ENCODE assay signal across 8 cellular contexts in the genomic region with DNA sequence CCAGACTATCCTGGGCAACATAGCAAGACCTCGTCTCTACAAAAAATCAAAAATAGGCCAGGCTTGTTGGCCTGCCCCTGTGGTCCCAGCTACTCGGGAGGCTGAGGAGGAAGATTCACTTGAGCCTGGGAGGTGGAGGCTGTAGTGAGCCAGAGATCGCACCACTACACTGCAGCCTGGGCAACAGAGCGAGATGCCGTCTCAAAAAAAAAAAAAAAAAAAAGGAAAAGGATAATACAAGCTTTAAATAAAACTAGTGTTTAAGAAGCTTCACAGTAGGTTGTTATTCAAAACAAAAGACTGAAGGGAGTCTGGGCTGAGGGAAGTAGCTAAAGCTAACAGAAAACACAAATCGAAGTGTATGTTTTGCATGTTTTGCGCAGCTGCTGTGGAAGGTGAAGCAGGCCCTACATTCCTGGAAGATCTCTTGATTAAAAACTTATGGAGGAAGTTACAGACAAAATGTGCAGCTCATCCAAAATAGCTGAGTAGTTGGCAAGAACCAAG. TPM values are rescaled to one million over a fixed set of nuclear protein-coding genes. Genes with fewer than 3 reads are reported as not detected.
DNase-seq lines count a peak whose midpoint lies in the region; TF ChIP-seq lines count a peak whose summit lies in the region.

No MANE protein-coding gene starts in this region.

- DNase-seq in EL (peak; percentile 36), HFF-Myc (ENCODE audit: extremely low read depth, low read depth) (peak; percentile 50), WERI-Rb-1 (no peak), globus pallidus (ENCODE audit: low spot score) (peak; percentile 13), posterior vena cava (ENCODE audit: low spot score) (no peak), 8988T (no peak), mesenteric fat pad (ENCODE audit: low spot score) (no peak)

- H3K27me3 ChIP-seq in WERI-Rb-1 (ENCODE audit: insufficient read depth, low read depth, severe bottlenecking), result no peaks in the 10 kb centered on the region
- H3K27me3 ChIP-seq in skeletal muscle satellite cell (ENCODE audit: control insufficient read depth, insufficient read depth, low read length), result no peaks in the 10 kb centered on the region

- H3K9me3 ChIP-seq in WERI-Rb-1 (ENCODE audit: severe bottlenecking) (no peaks in the 10 kb centered on the region), skeletal muscle satellite cell (replicated peaks; ENCODE audit: low read length) (no peaks in the 10 kb centered on the region)

- intact Hi-C loops in posterior vena cava (cut with DNase I), result no loop called here

- peaks cover 8% of the 10 kb centered on the region for H3K4me1 ChIP-seq in skeletal muscle satellite cell (ENCODE audit: control insufficient read depth, insufficient read depth, low read length)

- no peak for TF ChIP-seq CTCF in HFF-Myc (IDR thresholded peaks at IDR 0.05; ENCODE audit: low read depth, low read length, missing control alignments)
- no peak for TF ChIP-seq CTCF in WERI-Rb-1 (IDR thresholded peaks at IDR 0.05; ENCODE audit: low read depth, low read length)

- peak overlapping the region; percentile 97 for H3K9ac ChIP-seq in skeletal muscle satellite cell (ENCODE audit: low read depth, low read length)

- peak overlapping the region; percentile 83 for H3K4me3 ChIP-seq in HFF-Myc (replicated peaks; ENCODE audit: low read depth, low read length)
- H3K4me3 ChIP-seq in WERI-Rb-1 (ENCODE audit: low read depth, low read length), result peak overlapping the region; percentile 97
- peak overlapping the region; percentile 88 for H3K4me3 ChIP-seq in skeletal muscle satellite cell (ENCODE audit: low read length)

- peak overlapping the region; percentile 100 for H3K27ac ChIP-seq in WERI-Rb-1

- H3K36me3 ChIP-seq in WERI-Rb-1, result peaks cover 7% of the 10 kb centered on the region
- H3K36me3 ChIP-seq in skeletal muscle satellite cell (ENCODE audit: insufficient read depth, low read length), result no peaks in the 10 kb centered on the region

- H3K4me2 ChIP-seq in skeletal muscle satellite cell (ENCODE audit: low read length), result peak overlapping the region; percentile 99

RNA-seq across cellular contexts. Expression of a gene that starts 0.6 kb away (rescaled TPM):
- total RNA-seq in skeletal muscle satellite cell (2012; rRNA removed), result 7.9 and 9.0 TPM in 2 replicates
- total RNA-seq in posterior vena cava, result 1 to 10 TPM; 4.1 to 5.1 TPM
- total RNA-seq in mesenteric fat pad, result 3.3 TPM

Comparison
In these comparisons a context has a peak if more than half of its experiments do, and no peak if none do; other contexts are left out.
1. DNase-seq: peak in EL (single experiment), HFF-Myc (single experiment) and globus pallidus (single experiment); none in WERI-Rb-1 (single experiment), posterior vena cava (single experiment), 8988T (single experiment) and mesenteric fat pad (single experiment).
2. Peak in every context shown above with its lines, with median percentiles within 50 percentile points of each other: H3K4me3 ChIP-seq.